ENCODE assay signal across 8 cellular contexts in genomic region chr16:30335028-30335597, GRCh38. TPM values are rescaled to one million over a fixed set of nuclear protein-coding genes. Genes with fewer than 3 reads are reported as not detected.
DNase-seq lines count a peak whose midpoint lies in the region; ATAC-seq, FAIRE-seq and TF ChIP-seq lines count a peak whose summit lies in the region.
"Not testable (repeated sequence)": the region's sequence is repeated elsewhere in the genome, so short reads cannot be mapped to it uniquely, and the experiment has no call there.

No MANE protein-coding gene starts in this region.

- not testable (repeated sequence) for DNase-seq in GM12892 (ENCODE audit: insufficient read length)
- DNase-seq in NCI-H146 treated with DMSO at 0.1 percent for 48 hours (lab: John Stamatoyannopoulos, UW; ENCODE audit: unreplicated experiment) (peak; percentile 65), T-helper 2 cell (peak; percentile 71 to 88 (median 77)), amniotic stem cell (lab: John Stamatoyannopoulos, UW) (peak; percentile 39), left ventricle myocardium inferior (peak; percentile 90), progenitor cell of endocrine pancreas (ENCODE audit: low spot score, unreplicated experiment) (peak; percentile 71), upper lobe of left lung (peak; percentile 93 to 98)

- WGBS in upper lobe of left lung, 2 donors = 0% methylated on average over 24 to 25 of the region's 70 CpGs

- not testable (repeated sequence) for H3K27me3 Mint-ChIP-seq in progenitor cell of endocrine pancreas

- H3K27me3 ChIP-seq in left ventricle myocardium inferior (ENCODE audit: low read depth); upper lobe of left lung: not testable (repeated sequence)

- H3K9me3 ChIP-seq in left ventricle myocardium inferior (replicated peaks); upper lobe of left lung: not testable (repeated sequence)

- TF ChIP-seq EP300 in upper lobe of left lung (IDR thresholded peaks at IDR 0.05) = not testable (repeated sequence)

- peak; percentile 65; the same call in 1 of the 2 replicates for TF ChIP-seq POLR2A in GM12892 (IDR thresholded peaks at IDR 0.05; ENCODE audit: low read depth, low read length)
- peak in 3 of 4 donors; percentile 84 to 92 (median 89) for TF ChIP-seq POLR2A in upper lobe of left lung (IDR thresholded peaks at IDR 0.05)

- intact Hi-C loops in left ventricle myocardium inferior (cut with micrococcal nuclease) = not testable (repeated sequence)

- H3K4me1 ChIP-seq in left ventricle myocardium inferior = peaks cover 16% of the 10 kb centered on the region
- H3K4me1 ChIP-seq in upper lobe of left lung = not testable (repeated sequence)

- not testable (repeated sequence) for H3K4me1 Mint-ChIP-seq in progenitor cell of endocrine pancreas (ENCODE audit: low read depth)

- H3K4me3 Mint-ChIP-seq in progenitor cell of endocrine pancreas (ENCODE audit: low read depth) = peak overlapping the region; percentile 70

- H3K27ac Mint-ChIP-seq in progenitor cell of endocrine pancreas = peak overlapping the region; percentile 89

- not testable (repeated sequence) for H3K36me3 ChIP-seq in left ventricle myocardium inferior, upper lobe of left lung

- not testable (repeated sequence) for H3K36me3 Mint-ChIP-seq in progenitor cell of endocrine pancreas (ENCODE audit: insufficient read depth)

- peak overlapping the region; percentile 83 for H3K4me3 ChIP-seq in left ventricle myocardium inferior
- H3K4me3 ChIP-seq in upper lobe of left lung = peak overlapping the region; percentile 36 to 86 (median 68)

- peak overlapping the region; percentile 98 for H3K27ac ChIP-seq in left ventricle myocardium inferior (replicated peaks)
- H3K27ac ChIP-seq in upper lobe of left lung = peak overlapping the region; percentile 92 to 98 (median 96)

- not testable (repeated sequence) for H3K9me3 Mint-ChIP-seq in progenitor cell of endocrine pancreas (ENCODE audit: low read depth)

- peak; percentile 73 for FAIRE-seq in GM12892 (lab: Jason Lieb, UNC)

- ATAC-seq in HG02884 (IDR thresholded peaks at IDR 0.05; ENCODE audit: unreplicated experiment) = peak; percentile 53
- peak; percentile 95 to 98 for ATAC-seq in upper lobe of left lung (ENCODE audit: low FRiP score in 2 of 2)

- TF ChIP-seq CTCF in left ventricle myocardium inferior (IDR thresholded peaks at IDR 0.05; ENCODE audit: borderline replicate concordance); progenitor cell of endocrine pancreas (IDR thresholded peaks at IDR 0.05; ENCODE audit: unreplicated experiment): not testable (repeated sequence)
- TF ChIP-seq CTCF in upper lobe of left lung (IDR thresholded peaks at IDR 0.05) = peak in 1 of 6 experiments; percentile 26

RNA-seq across cellular contexts. Expression of gene CD2BP2, which starts 20.0 kb away (rescaled TPM):
- polyA plus RNA-seq in GM12892 (2012; ENCODE audit: missing spikeins) = 28.0 TPM
- total RNA-seq in left ventricle myocardium inferior (29.8 TPM), progenitor cell of endocrine pancreas (76.9 and 78.8 TPM in 2 replicates), upper lobe of left lung (10 to 100 TPM; 24.2 to 63.7 (median 38.8) TPM)

RNA-seq across cellular contexts. Expression of gene TBC1D10B, which starts 35.2 kb away (rescaled TPM):
- 12.4 TPM for polyA plus RNA-seq in GM12892 (2012; ENCODE audit: missing spikeins)
- total RNA-seq in left ventricle myocardium inferior = 23.3 TPM
- total RNA-seq in progenitor cell of endocrine pancreas = 51.0 and 51.8 TPM in 2 replicates
- 10 to 100 TPM; 31.1 to 71.2 (median 40.3) TPM for total RNA-seq in upper lobe of left lung

RNA-seq across cellular contexts. Expression of gene MYL11, which starts 39.5 kb away (rescaled TPM):
- not detected for polyA plus RNA-seq in GM12892 (2012; ENCODE audit: missing spikeins)
- total RNA-seq in left ventricle myocardium inferior (not detected), progenitor cell of endocrine pancreas (2.6 and 3.5 TPM in 2 replicates), upper lobe of left lung (1 to 10 TPM in 1 of 6 donors, not detected in 5; 1.6 TPM)

RNA-seq across cellular contexts. Expression of gene SEPTIN1, which starts 47.2 kb away (rescaled TPM):
- polyA plus RNA-seq in GM12892 (2012; ENCODE audit: missing spikeins) = 70.7 TPM
- total RNA-seq in left ventricle myocardium inferior = 1.3 TPM
- 2.0 and 2.3 TPM in 2 replicates for total RNA-seq in progenitor cell of endocrine pancreas
- total RNA-seq in upper lobe of left lung = 10 to 100 TPM in 1 of 6 donors, 1 to 10 TPM in 5; 3.5 to 13.6 (median 7.1) TPM
